Comparison of ENCODE assay signal across 1 cellular context in the genomic region with DNA sequence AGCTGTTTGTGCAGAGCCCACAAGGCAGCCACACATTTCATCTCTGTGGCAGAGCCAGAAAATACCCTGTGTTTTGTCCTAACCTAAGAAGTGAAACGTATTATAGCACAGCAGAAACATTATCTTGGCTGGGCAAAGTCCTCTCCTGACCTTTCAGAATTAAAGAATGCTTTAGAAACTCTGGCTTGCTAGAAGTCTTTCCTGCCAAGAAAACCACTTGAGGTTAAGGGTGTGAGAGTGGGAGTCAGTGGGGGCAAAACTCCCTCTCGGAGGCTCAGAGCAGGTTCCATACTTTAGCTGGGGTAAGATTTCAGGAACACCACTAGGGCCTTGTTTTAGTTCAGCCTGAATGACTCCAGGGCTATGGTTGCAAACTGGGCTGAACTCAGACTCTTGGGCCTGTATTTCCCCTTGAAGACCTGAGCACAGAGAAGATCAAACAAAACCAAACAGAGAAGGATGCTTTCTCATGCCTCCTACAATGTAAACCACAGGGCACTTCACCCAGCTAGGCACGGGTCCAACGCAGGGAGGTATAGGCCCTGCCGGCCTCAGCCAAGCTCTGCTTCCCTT.
TF ChIP-seq lines count a peak whose summit lies in the region.

No MANE protein-coding gene starts in this region.

TF ChIP-seq in GM12878, 131 proteins besides CTCF, POLR2A, EP300 and RAD21:
- TF ChIP-seq RFX5 (IDR thresholded peaks at IDR 0.05; ENCODE audit: low read depth, low read length) (no peak), SIN3A (IDR thresholded peaks at IDR 0.05; ENCODE audit: low read depth, low read length) (no peak), SP1 (IDR thresholded peaks at IDR 0.05; ENCODE audit: low read depth, low read length) (peak; percentile 12), RUNX3 (IDR thresholded peaks at IDR 0.05; ENCODE audit: low read length) (peak; percentile 77), NFIC (IDR thresholded peaks at IDR 0.05; ENCODE audit: low read depth, low read length) (peak; percentile 71; the same call in 1 of the 2 replicates), SMC3 (IDR thresholded peaks at IDR 0.05; ENCODE audit: borderline replicate concordance, low read length) (0 out of 2 replicates have a peak, but pooled peaks have one; percentile 2), TARDBP (IDR thresholded peaks at IDR 0.05; ENCODE audit: borderline replicate concordance) (no peak), KLF5 (IDR thresholded peaks at IDR 0.05; ENCODE audit: partially characterized antibody) (peak; percentile 26), BACH1 (IDR thresholded peaks at IDR 0.05; ENCODE audit: borderline replicate concordance) (no peak), DPF2 (IDR thresholded peaks at IDR 0.05) (peak; percentile 69), MTA3 (IDR thresholded peaks at IDR 0.05; ENCODE audit: borderline replicate concordance, low read length) (peak; percentile 22; the same call in 1 of the 2 replicates), YY1 (IDR thresholded peaks at IDR 0.05; ENCODE audit: low read depth, low read length) (0 out of 2 replicates have a peak, but pooled peaks have one; percentile 33), BCL11A (IDR thresholded peaks at IDR 0.05; ENCODE audit: low read depth, low read length) (peak; percentile 21; the same call in 1 of the 2 replicates), IKZF1 (conservative IDR thresholded peaks at IDR 0.05) (peak; percentile 96), IKZF2 (IDR thresholded peaks at IDR 0.05) (peak; percentile 91 to 95), RCOR1 (conservative IDR thresholded peaks at IDR 0.05; ENCODE audit: low read depth, low read length) (0 out of 2 replicates have a peak, but pooled peaks have one; percentile 20), MTA2 (IDR thresholded peaks at IDR 0.05; ENCODE audit: low read depth) (peak; percentile 72; the same call in 1 of the 2 replicates), SMARCA5 (IDR thresholded peaks at IDR 0.05) (0 out of 2 replicates have a peak, but pooled peaks have one; percentile 39), IRF4 (IDR thresholded peaks at IDR 0.05; ENCODE audit: low read depth, low read length) (no peak), PAX5 (IDR thresholded peaks at IDR 0.05; ENCODE audit: borderline replicate concordance, low read depth, low read length) (peak; percentile 84), MYC (IDR thresholded peaks at IDR 0.05; ENCODE audit: insufficient read depth, insufficient read length, insufficient replicate concordance, low read length, severe bottlenecking) (no peak), ATF7 (IDR thresholded peaks at IDR 0.05; ENCODE audit: low read depth) (0 out of 2 replicates have a peak, but pooled peaks have one; percentile 34), GATAD2B (conservative IDR thresholded peaks at IDR 0.05; ENCODE audit: low read depth) (peak; percentile 56), NR2F1 (conservative IDR thresholded peaks at IDR 0.05) (peak; percentile 88), FOXM1 (IDR thresholded peaks at IDR 0.05; ENCODE audit: low read depth, low read length) (0 out of 2 replicates have a peak, but pooled peaks have one; percentile 38), BHLHE40 (IDR thresholded peaks at IDR 0.05; ENCODE audit: borderline replicate concordance in 1 of 2, low read depth in 2 of 2, low read length in 1 of 2) (peak; percentile 32 to 38; a peak in 2 of 4 replicates)
- TF ChIP-seq, protein P1, sequence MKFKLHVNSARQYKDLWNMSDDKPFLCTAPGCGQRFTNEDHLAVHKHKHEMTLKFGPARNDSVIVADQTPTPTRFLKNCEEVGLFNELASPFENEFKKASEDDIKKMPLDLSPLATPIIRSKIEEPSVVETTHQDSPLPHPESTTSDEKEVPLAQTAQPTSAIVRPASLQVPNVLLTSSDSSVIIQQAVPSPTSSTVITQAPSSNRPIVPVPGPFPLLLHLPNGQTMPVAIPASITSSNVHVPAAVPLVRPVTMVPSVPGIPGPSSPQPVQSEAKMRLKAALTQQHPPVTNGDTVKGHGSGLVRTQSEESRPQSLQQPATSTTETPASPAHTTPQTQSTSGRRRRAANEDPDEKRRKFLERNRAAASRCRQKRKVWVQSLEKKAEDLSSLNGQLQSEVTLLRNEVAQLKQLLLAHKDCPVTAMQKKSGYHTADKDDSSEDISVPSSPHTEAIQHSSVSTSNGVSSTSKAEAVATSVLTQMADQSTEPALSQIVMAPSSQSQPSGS (IDR thresholded peaks at IDR 0.05; ENCODE audit: low read length), result 0 out of 2 replicates have a peak, but pooled peaks have one; percentile 17
- TF ChIP-seq, protein P2, sequence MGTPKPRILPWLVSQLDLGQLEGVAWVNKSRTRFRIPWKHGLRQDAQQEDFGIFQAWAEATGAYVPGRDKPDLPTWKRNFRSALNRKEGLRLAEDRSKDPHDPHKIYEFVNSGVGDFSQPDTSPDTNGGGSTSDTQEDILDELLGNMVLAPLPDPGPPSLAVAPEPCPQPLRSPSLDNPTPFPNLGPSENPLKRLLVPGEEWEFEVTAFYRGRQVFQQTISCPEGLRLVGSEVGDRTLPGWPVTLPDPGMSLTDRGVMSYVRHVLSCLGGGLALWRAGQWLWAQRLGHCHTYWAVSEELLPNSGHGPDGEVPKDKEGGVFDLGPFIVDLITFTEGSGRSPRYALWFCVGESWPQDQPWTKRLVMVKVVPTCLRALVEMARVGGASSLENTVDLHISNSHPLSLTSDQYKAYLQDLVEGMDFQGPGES (IDR thresholded peaks at IDR 0.05), result no peak
- TF ChIP-seq, protein P3, sequence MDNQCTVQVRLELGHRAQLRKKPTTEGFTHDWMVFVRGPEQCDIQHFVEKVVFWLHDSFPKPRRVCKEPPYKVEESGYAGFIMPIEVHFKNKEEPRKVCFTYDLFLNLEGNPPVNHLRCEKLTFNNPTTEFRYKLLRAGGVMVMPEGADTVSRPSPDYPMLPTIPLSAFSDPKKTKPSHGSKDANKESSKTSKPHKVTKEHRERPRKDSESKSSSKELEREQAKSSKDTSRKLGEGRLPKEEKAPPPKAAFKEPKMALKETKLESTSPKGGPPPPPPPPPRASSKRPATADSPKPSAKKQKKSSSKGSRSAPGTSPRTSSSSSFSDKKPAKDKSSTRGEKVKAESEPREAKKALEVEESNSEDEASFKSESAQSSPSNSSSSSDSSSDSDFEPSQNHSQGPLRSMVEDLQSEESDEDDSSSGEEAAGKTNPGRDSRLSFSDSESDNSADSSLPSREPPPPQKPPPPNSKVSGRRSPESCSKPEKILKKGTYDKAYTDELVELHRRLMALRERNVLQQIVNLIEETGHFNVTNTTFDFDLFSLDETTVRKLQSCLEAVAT (IDR thresholded peaks at IDR 0.05), result peak; percentile 69
- TF ChIP-seq, protein P4, sequence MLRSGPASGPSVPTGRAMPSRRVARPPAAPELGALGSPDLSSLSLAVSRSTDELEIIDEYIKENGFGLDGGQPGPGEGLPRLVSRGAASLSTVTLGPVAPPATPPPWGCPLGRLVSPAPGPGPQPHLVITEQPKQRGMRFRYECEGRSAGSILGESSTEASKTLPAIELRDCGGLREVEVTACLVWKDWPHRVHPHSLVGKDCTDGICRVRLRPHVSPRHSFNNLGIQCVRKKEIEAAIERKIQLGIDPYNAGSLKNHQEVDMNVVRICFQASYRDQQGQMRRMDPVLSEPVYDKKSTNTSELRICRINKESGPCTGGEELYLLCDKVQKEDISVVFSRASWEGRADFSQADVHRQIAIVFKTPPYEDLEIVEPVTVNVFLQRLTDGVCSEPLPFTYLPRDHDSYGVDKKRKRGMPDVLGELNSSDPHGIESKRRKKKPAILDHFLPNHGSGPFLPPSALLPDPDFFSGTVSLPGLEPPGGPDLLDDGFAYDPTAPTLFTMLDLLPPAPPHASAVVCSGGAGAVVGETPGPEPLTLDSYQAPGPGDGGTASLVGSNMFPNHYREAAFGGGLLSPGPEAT (IDR thresholded peaks at IDR 0.05; ENCODE audit: low read depth), result peak; percentile 75
- TF ChIP-seq, protein P5, sequence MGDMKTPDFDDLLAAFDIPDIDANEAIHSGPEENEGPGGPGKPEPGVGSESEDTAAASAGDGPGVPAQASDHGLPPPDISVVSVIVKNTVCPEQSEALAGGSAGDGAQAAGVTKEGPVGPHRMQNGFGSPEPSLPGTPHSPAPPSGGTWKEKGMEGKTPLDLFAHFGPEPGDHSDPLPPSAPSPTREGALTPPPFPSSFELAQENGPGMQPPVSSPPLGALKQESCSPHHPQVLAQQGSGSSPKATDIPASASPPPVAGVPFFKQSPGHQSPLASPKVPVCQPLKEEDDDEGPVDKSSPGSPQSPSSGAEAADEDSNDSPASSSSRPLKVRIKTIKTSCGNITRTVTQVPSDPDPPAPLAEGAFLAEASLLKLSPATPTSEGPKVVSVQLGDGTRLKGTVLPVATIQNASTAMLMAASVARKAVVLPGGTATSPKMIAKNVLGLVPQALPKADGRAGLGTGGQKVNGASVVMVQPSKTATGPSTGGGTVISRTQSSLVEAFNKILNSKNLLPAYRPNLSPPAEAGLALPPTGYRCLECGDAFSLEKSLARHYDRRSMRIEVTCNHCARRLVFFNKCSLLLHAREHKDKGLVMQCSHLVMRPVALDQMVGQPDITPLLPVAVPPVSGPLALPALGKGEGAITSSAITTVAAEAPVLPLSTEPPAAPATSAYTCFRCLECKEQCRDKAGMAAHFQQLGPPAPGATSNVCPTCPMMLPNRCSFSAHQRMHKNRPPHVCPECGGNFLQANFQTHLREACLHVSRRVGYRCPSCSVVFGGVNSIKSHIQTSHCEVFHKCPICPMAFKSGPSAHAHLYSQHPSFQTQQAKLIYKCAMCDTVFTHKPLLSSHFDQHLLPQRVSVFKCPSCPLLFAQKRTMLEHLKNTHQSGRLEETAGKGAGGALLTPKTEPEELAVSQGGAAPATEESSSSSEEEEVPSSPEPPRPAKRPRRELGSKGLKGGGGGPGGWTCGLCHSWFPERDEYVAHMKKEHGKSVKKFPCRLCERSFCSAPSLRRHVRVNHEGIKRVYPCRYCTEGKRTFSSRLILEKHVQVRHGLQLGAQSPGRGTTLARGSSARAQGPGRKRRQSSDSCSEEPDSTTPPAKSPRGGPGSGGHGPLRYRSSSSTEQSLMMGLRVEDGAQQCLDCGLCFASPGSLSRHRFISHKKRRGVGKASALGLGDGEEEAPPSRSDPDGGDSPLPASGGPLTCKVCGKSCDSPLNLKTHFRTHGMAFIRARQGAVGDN (IDR thresholded peaks at IDR 0.05), result peak; percentile 56
